In the genomic region with DNA sequence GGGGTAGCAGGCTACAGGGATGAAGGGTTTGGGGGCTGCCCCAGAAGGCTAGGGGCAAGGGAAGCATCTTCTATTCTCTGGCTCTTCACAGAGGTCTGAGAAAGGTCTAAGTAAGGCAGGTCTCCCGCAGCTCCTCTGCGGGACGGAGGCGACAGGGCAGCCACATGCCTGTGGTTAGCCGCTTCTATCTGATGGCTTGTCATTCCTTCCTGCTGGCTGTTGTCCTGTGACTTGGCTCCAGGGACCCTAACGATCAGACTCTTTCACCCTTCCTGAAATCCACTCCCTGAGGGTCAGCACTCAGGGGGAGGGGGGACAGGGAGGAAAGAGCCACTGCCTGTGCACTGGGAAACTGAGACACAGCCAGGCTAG, we compare ENCODE assay signal across 10 cellular contexts. TPM values are rescaled to one million over a fixed set of nuclear protein-coding genes. Genes with fewer than 3 reads are reported as not detected.
DNase-seq lines count a peak whose midpoint lies in the region; ATAC-seq and TF ChIP-seq lines count a peak whose summit lies in the region.
"Had no signal": no experiment of that assay in that cellular context is flagged by ENCODE, and none has a peak within 500 bp of the region (broad histone marks: within the 10 kb centered on the region; RNA-seq: fewer than 3 reads in every experiment).

No MANE protein-coding gene starts in this region.

- 40% methylated on average over 1 of the region's 6 CpGs; no CpG with 5 or more reads in 1 of the 2 donors for WGBS in esophagus squamous epithelium, 2 donors

- H3K4me1 ChIP-seq in esophagus squamous epithelium (peaks cover 0 to 8% (median 0%) of the 10 kb centered on the region in 3 donors), tibial artery (no peaks in the 10 kb centered on the region)

- H3K9me3 Mint-ChIP-seq in activated CD4-positive, alpha-beta T cell treated with anti-CD3 and anti-CD28 coated beads, Interleukin-2, amount 10 ng/mL, durations not matched to agents 24 days and 14 days, result peaks cover 30% of the 10 kb centered on the region
- H3K9me3 Mint-ChIP-seq in stimulated activated naive CD8-positive, alpha-beta T cell treated with anti-CD3 and anti-CD28 coated beads, Interleukin-15, amount 100 ng/mL, for 72 hours, result peaks cover 30 to 40% of the 10 kb centered on the region in 2 donors

- peaks cover 0 to 3% (median 0%) of the 10 kb centered on the region in 3 donors for H3K9me3 ChIP-seq in esophagus squamous epithelium
- H3K9me3 ChIP-seq in tibial artery, result peaks cover 0 to 18% (median 0%) of the 10 kb centered on the region in 3 donors

- no peak for TF ChIP-seq CTCF in esophagus squamous epithelium (IDR thresholded peaks at IDR 0.05)
- TF ChIP-seq CTCF in tibial artery (IDR thresholded peaks at IDR 0.05), result no peak

- H3K27me3 Mint-ChIP-seq in activated CD4-positive, alpha-beta T cell treated with anti-CD3 and anti-CD28 coated beads, Interleukin-2, amount 10 ng/mL, durations not matched to agents 24 days and 14 days, result no peaks in the 10 kb centered on the region
- H3K27me3 Mint-ChIP-seq in stimulated activated naive CD8-positive, alpha-beta T cell treated with anti-CD3 and anti-CD28 coated beads, Interleukin-15, amount 100 ng/mL, for 72 hours, result no peaks in the 10 kb centered on the region

- DNase-seq in activated CD4-positive, alpha-beta T cell treated with anti-CD3 and anti-CD28 coated beads, Interleukin-2, amount 10 ng/mL, durations not matched to agents 24 days and 14 days, result peak; percentile 78
- no peak for DNase-seq in activated CD4-positive, alpha-beta T cell treated with anti-CD3 and anti-CD28 coated beads for 1 hour
- DNase-seq in SW480 (ENCODE audit: low spot score) (peak; percentile 83), esophagus squamous epithelium (lab: John Stamatoyannopoulos, UW) (no peak), tibial artery (no peak), NCI-H510A (lab: John Stamatoyannopoulos, UW) (no peak), COR-L47 (lab: John Stamatoyannopoulos, UW) (no peak)
- DNase-seq in stimulated activated naive CD8-positive, alpha-beta T cell treated with anti-CD3 and anti-CD28 coated beads, Interleukin-15, amount 100 ng/mL, for 72 hours, result peak; percentile 25 to 45

- peaks cover 0 to 5% (median 0%) of the 10 kb centered on the region in 4 donors for H3K27me3 ChIP-seq in esophagus squamous epithelium
- H3K27me3 ChIP-seq in tibial artery, result peaks cover 0 to 12% of the 10 kb centered on the region in 2 donors
- H3K27me3 ChIP-seq: dorsolateral prefrontal cortex, right atrium auricular region had no signal

- H3K4me1 Mint-ChIP-seq in activated CD4-positive, alpha-beta T cell treated with anti-CD3 and anti-CD28 coated beads, Interleukin-2, amount 10 ng/mL, durations not matched to agents 24 days and 14 days, result peaks cover 71% of the 10 kb centered on the region
- H3K4me1 Mint-ChIP-seq in stimulated activated naive CD8-positive, alpha-beta T cell treated with anti-CD3 and anti-CD28 coated beads, Interleukin-15, amount 100 ng/mL, for 72 hours, result peaks cover 83% of the 10 kb centered on the region

- H3K27ac Mint-ChIP-seq in activated CD4-positive, alpha-beta T cell treated with anti-CD3 and anti-CD28 coated beads, Interleukin-2, amount 10 ng/mL, durations not matched to agents 24 days and 14 days, result peak overlapping the region; percentile 98
- peak overlapping the region; percentile 99 for H3K27ac Mint-ChIP-seq in stimulated activated naive CD8-positive, alpha-beta T cell treated with anti-CD3 and anti-CD28 coated beads, Interleukin-15, amount 100 ng/mL, for 72 hours

- peak overlapping the region; percentile 95 for H3K4me3 Mint-ChIP-seq in activated CD4-positive, alpha-beta T cell treated with anti-CD3 and anti-CD28 coated beads, Interleukin-2, amount 10 ng/mL, durations not matched to agents 24 days and 14 days
- peak overlapping the region; percentile 78 to 96 for H3K4me3 Mint-ChIP-seq in stimulated activated naive CD8-positive, alpha-beta T cell treated with anti-CD3 and anti-CD28 coated beads, Interleukin-15, amount 100 ng/mL, for 72 hours

- no peak for TF ChIP-seq POLR2A in esophagus squamous epithelium (IDR thresholded peaks at IDR 0.05)

- H3K4me3 ChIP-seq in esophagus squamous epithelium (peak overlapping the region; percentile 12 to 46 (median 34)), tibial artery (no peak overlapping the region)
- H3K4me3 ChIP-seq: dorsolateral prefrontal cortex, right atrium auricular region had no signal

- H3K36me3 Mint-ChIP-seq in activated CD4-positive, alpha-beta T cell treated with anti-CD3 and anti-CD28 coated beads, Interleukin-2, amount 10 ng/mL, durations not matched to agents 24 days and 14 days (ENCODE audit: low read depth), result peaks cover 58% of the 10 kb centered on the region

- H3K36me3 ChIP-seq in esophagus squamous epithelium (no peaks in the 10 kb centered on the region), tibial artery (no peaks in the 10 kb centered on the region)
- H3K36me3 ChIP-seq: right atrium auricular region had no signal

- ATAC-seq in stimulated activated naive CD8-positive, alpha-beta T cell treated with anti-CD3 and anti-CD28 coated beads, Interleukin-15, amount 100 ng/mL, for 72 hours, result peak; percentile 36

- intact Hi-C loops in activated CD4-positive, alpha-beta T cell treated with anti-CD3 and anti-CD28 coated beads, Interleukin-2, amount 10 ng/mL, durations not matched to agents 24 days and 14 days (cut with micrococcal nuclease), result loop anchor here (1.0 to 5.0 kb wide), 8 partner anchors 19 to 923 kb away; a partner anchor contains a TSS
- intact Hi-C loops in esophagus squamous epithelium (cut with DNase I), result no loop called here
- intact Hi-C loops in tibial artery (cut with DNase I; ENCODE audit: low total_unique reads), result no loop called here

- H3K27ac ChIP-seq in esophagus squamous epithelium (peak overlapping the region; percentile 39 to 70 (median 60)), tibial artery (no peak overlapping the region)
- H3K27ac ChIP-seq: right atrium auricular region had no signal

RNA-seq across cellular contexts. Expression of a gene that starts 0.7 kb away (rescaled TPM):
- total RNA-seq in activated CD4-positive, alpha-beta T cell treated with anti-CD3 and anti-CD28 coated beads, Interleukin-2, amount 10 ng/mL, durations not matched to agents 24 days and 14 days, result 115 and 117 TPM in 2 replicates
- 1 to 10 TPM; 2.5 to 6.1 (median 4.1) TPM for total RNA-seq in esophagus squamous epithelium

RNA-seq across cellular contexts. Expression of a gene that starts 42.8 kb away (rescaled TPM):
- 56.4 and 56.8 TPM in 2 replicates for total RNA-seq in activated CD4-positive, alpha-beta T cell treated with anti-CD3 and anti-CD28 coated beads, Interleukin-2, amount 10 ng/mL, durations not matched to agents 24 days and 14 days
- 10 to 100 TPM; 16.7 to 38.4 (median 25.6) TPM for total RNA-seq in esophagus squamous epithelium

Comparison
In these comparisons a context has a peak if more than half of its experiments do, and no peak if none do; other contexts are left out.
1. DNase-seq: peak in activated CD4-positive, alpha-beta T cell treated with anti-CD3 and anti-CD28 coated beads, Interleukin-2, amount 10 ng/mL, durations not matched to agents 24 days and 14 days (single experiment), SW480 (single experiment) and stimulated activated naive CD8-positive, alpha-beta T cell treated with anti-CD3 and anti-CD28 coated beads, Interleukin-15, amount 100 ng/mL, for 72 hours (2 of 2); none in activated CD4-positive, alpha-beta T cell treated with anti-CD3 and anti-CD28 coated beads for 1 hour (single experiment), esophagus squamous epithelium (single experiment), tibial artery (0 of 2), NCI-H510A (single experiment) and COR-L47 (single experiment).
2. H3K27ac ChIP-seq: peak in esophagus squamous epithelium (4 of 4); none in tibial artery (0 of 2).
3. H3K4me3 ChIP-seq: peak in esophagus squamous epithelium (4 of 4); none in tibial artery (0 of 2).
4. RNA of a gene that starts 0.7 kb away (total RNA-seq): 115 to 117 TPM in activated CD4-positive, alpha-beta T cell treated with anti-CD3 and anti-CD28 coated beads, Interleukin-2, amount 10 ng/mL, durations not matched to agents 24 days and 14 days; 2.5 to 6.1 TPM in esophagus squamous epithelium; every median in the first group is over 10 times any median in the second.